In genomic region chr14:61889914-61890351, GRCh38 we compare ENCODE assay signal across 8 cellular contexts.
DNase-seq lines count a peak whose midpoint lies in the region; ATAC-seq and TF ChIP-seq lines count a peak whose summit lies in the region.

No MANE protein-coding gene starts in this region.

- in situ Hi-C loops in SK-MEL-5 (cut with HindIII; ENCODE audit: low pct_unique_long_range_greater_than_20kb, low sequenced_read_pairs) = no loop called here

- H3K27me3 ChIP-seq in effector memory CD4-positive, alpha-beta T cell (replicated peaks; ENCODE audit: control insufficient read depth, insufficient read depth, low read length, poor library complexity, severe bottlenecking) = no peaks in the 10 kb centered on the region

- no peaks in the 10 kb centered on the region for H3K9me3 ChIP-seq in mucosa of descending colon
- H3K9me3 ChIP-seq in effector memory CD4-positive, alpha-beta T cell (ENCODE audit: control insufficient read depth, low read length) = no peaks in the 10 kb centered on the region

- H3K27ac ChIP-seq in effector memory CD4-positive, alpha-beta T cell (ENCODE audit: insufficient read depth, low read length, poor library complexity, severe bottlenecking) = no peak overlapping the region

- no peak overlapping the region for H3K4me3 ChIP-seq in mucosa of descending colon
- no peak overlapping the region for H3K4me3 ChIP-seq in lower leg skin (ENCODE audit: low read depth, poor library complexity, severe bottlenecking)
- no peak overlapping the region for H3K4me3 ChIP-seq in effector memory CD4-positive, alpha-beta T cell (ENCODE audit: insufficient read depth, low read depth, low read length, poor library complexity, severe bottlenecking)

- ATAC-seq in GM18873 (IDR thresholded peaks at IDR 0.05; ENCODE audit: low FRiP score, unreplicated experiment) (peak; percentile 100), HG02938 (IDR thresholded peaks at IDR 0.05; ENCODE audit: unreplicated experiment) (peak; percentile 98), mucosa of descending colon (peak; percentile 84)

- TF ChIP-seq CTCF in mucosa of descending colon (IDR thresholded peaks at IDR 0.05) (no peak), lower leg skin (IDR thresholded peaks at IDR 0.05) (no peak)

- WGBS in lower leg skin, 2 donors = 71 to 79% methylated on average over 4 of the region's 4 CpGs

- H3K36me3 ChIP-seq in mucosa of descending colon (ENCODE audit: low read depth) = no peaks in the 10 kb centered on the region
- no peaks in the 10 kb centered on the region for H3K36me3 ChIP-seq in effector memory CD4-positive, alpha-beta T cell (ENCODE audit: control insufficient read depth, insufficient read depth, low read length)

- intact Hi-C loops in mucosa of descending colon (cut with DNase I, micrococcal nuclease) = no loop called here
- intact Hi-C loops in posterior vena cava (cut with DNase I) = no loop called here
- intact Hi-C loops in lower leg skin (cut with DNase I; ENCODE audit: low total_unique reads) = no loop called here

- H3K4me1 ChIP-seq in mucosa of descending colon (ENCODE audit: low read depth) = no peaks in the 10 kb centered on the region
- peaks cover 3% of the 10 kb centered on the region for H3K4me1 ChIP-seq in effector memory CD4-positive, alpha-beta T cell (ENCODE audit: control insufficient read depth, insufficient read depth, low read length, poor library complexity, severe bottlenecking)

- DNase-seq in SK-MEL-5 (ENCODE audit: low read depth, low spot score) (peak; percentile 2), mucosa of descending colon (no peak), posterior vena cava (ENCODE audit: low spot score) (no peak), lower leg skin (ENCODE audit: low spot score in 2 of 2) (no peak), NCI-H2227 (lab: John Stamatoyannopoulos, UW; ENCODE audit: unreplicated experiment) (no peak)
- no peak for DNase-seq in effector memory CD4-positive, alpha-beta T cell

- no peak for TF ChIP-seq POLR2A in lower leg skin (IDR thresholded peaks at IDR 0.05)
